ENCODE assay signal across 1 cellular context in genomic region chr5:40755407-40756365, GRCh38.
TF ChIP-seq lines count a peak whose summit lies in the region.

Gene TTC33 (minus strand): TSS chr5:40755961. CDS start chr5:40747018, 8,943 bp downstream.

TF ChIP-seq in H1, 55 proteins besides CTCF, POLR2A, EP300 and RAD21 (continued from another document):
- peak; percentile 11; the same call in 1 of the 2 replicates for TF ChIP-seq NRF1 (IDR thresholded peaks at IDR 0.05; ENCODE audit: low read depth, low read length)
- peak; percentile 58 for TF ChIP-seq CHD2 (IDR thresholded peaks at IDR 0.05; ENCODE audit: low read length)
- peak; percentile 68; the same call in 1 of the 2 replicates for TF ChIP-seq BACH1 (IDR thresholded peaks at IDR 0.05; ENCODE audit: low read length)
- peak; percentile 87 for TF ChIP-seq KDM1A (IDR thresholded peaks at IDR 0.05; ENCODE audit: borderline replicate concordance, low read length)
- TF ChIP-seq CHD1 (IDR thresholded peaks at IDR 0.05; ENCODE audit: low read depth, low read length): no peak
- peak; percentile 21 to 86; a peak in 1 of 4 replicates for TF ChIP-seq SIN3A (conservative IDR thresholded peaks at IDR 0.05 in 1 of 2, IDR thresholded peaks at IDR 0.05 in 1 of 2; ENCODE audit: low read depth in 1 of 2, low read length in 2 of 2)
- peak; percentile 52 for TF ChIP-seq SAP30 (IDR thresholded peaks at IDR 0.05; ENCODE audit: insufficient read depth, insufficient replicate concordance, low read length)
- peak; percentile 77 for TF ChIP-seq CREB1 (IDR thresholded peaks at IDR 0.05)
- no peak for TF ChIP-seq SUZ12 (IDR thresholded peaks at IDR 0.05; ENCODE audit: low read length)
- no peak for TF ChIP-seq CHD7 (IDR thresholded peaks at IDR 0.05; ENCODE audit: insufficient replicate concordance, low read length)
- TF ChIP-seq NANOG (IDR thresholded peaks at IDR 0.05; ENCODE audit: insufficient read depth, low read depth, low read length, poor library complexity, severe bottlenecking): peak; percentile 10
- TF ChIP-seq HDAC2 (IDR thresholded peaks at IDR 0.05; ENCODE audit: borderline replicate concordance in 1 of 2, low read depth in 2 of 2, low read length in 2 of 2): 0 out of 4 replicates have a peak, but pooled peaks of 1 of the 2 experiments have one; percentile 39
TF ChIP-seq in H1: peak in this region for 17.
